ENCODE assay signal across 22 cellular contexts in the genomic region with DNA sequence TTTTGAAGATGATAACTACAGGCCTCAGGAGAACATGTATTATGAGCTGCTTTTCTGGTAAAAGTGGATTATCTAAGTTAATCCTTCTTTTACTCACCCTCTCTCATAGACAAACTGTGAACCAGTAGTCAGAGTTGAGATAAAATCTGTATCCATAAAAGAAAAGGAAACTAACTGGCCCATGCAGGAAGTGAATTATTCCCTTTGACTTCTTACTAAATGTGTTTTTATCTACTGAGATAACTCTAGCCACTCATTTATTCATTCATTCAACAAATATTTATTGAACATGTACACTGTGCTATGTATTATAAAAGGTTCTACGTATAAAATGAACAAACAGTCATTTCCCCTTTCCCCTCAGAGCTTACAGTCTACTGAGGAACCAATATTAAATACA. TPM values are rescaled to one million over a fixed set of nuclear protein-coding genes. Genes with fewer than 3 reads are reported as not detected.
"Had no signal": no experiment of that assay in that cellular context is flagged by ENCODE, and none has a peak within 500 bp of the region (broad histone marks: within the 10 kb centered on the region; RNA-seq: fewer than 3 reads in every experiment).

No MANE protein-coding gene starts in this region.

- H3K4me3 Mint-ChIP-seq: activated naive CD4-positive, alpha-beta T cell treated with anti-CD3 and anti-CD28 coated beads, Interleukin-2, amount 50 U/mL, for 24 hours; activated T-cell treated with anti-CD3 and anti-CD28 coated beads, Interleukin-2, amount 50 U/mL, for 72 hours; nephron progenitor cell had no signal

- H3K9me3 ChIP-seq: breast epithelium, lower lobe of right lung, sigmoid colon, thyroid gland had no signal

- H3K4me1 Mint-ChIP-seq: activated naive CD4-positive, alpha-beta T cell treated with anti-CD3 and anti-CD28 coated beads, Interleukin-2, amount 50 U/mL, for 24 hours; nephron progenitor cell had no signal

- DNase-seq: activated CD8-positive, alpha-beta memory T cell treated with anti-CD3 and anti-CD28 coated beads for 24 hours; activated effector memory CD4-positive, alpha-beta T cell treated with anti-CD3 and anti-CD28 coated beads, Interleukin-2, amount 50 U/mL, for 16 hours; activated T-cell treated with anti-CD3 and anti-CD28 coated beads, Interleukin-2, amount 50 U/mL, for 72 hours; cerebellar nuclear complex; cortex of kidney; effector CD4-positive, alpha-beta T cell; islet precursor cell; left colon; lower lobe of right lung; midbrain; nephron progenitor cell; nucleus accumbens; sigmoid colon; stimulated activated naive CD4-positive, alpha-beta T cell; T-helper 1 cell; T-helper 9 cell; thyroid gland had no signal

- H3K27me3 ChIP-seq: breast epithelium, hepatocyte, sigmoid colon, thyroid gland had no signal

- H3K27ac Mint-ChIP-seq: activated naive CD4-positive, alpha-beta T cell treated with anti-CD3 and anti-CD28 coated beads, Interleukin-2, amount 50 U/mL, for 24 hours; activated T-cell treated with anti-CD3 and anti-CD28 coated beads, Interleukin-2, amount 50 U/mL, for 72 hours; nephron progenitor cell had no signal

- H3K4me3 ChIP-seq: breast epithelium, hepatocyte, lower lobe of right lung, sigmoid colon, thyroid gland had no signal

- H3K27ac ChIP-seq: breast epithelium, hepatocyte, lower lobe of right lung, sigmoid colon, thyroid gland had no signal

- H3K9me3 Mint-ChIP-seq: activated naive CD4-positive, alpha-beta T cell treated with anti-CD3 and anti-CD28 coated beads, Interleukin-2, amount 50 U/mL, for 24 hours; activated T-cell treated with anti-CD3 and anti-CD28 coated beads, Interleukin-2, amount 50 U/mL, for 72 hours; nephron progenitor cell had no signal

- ATAC-seq: activated CD4-positive, CD25-positive, alpha-beta regulatory T cell treated with anti-CD3 and anti-CD28 coated beads, Interleukin-2, amount 50 U/mL, for 24 hours; activated T-cell treated with anti-CD3 and anti-CD28 coated beads, Interleukin-2, amount 50 U/mL, for 72 hours; esophagus mucosa; left colon; lower lobe of right lung had no signal

- H3K27me3 Mint-ChIP-seq: activated naive CD4-positive, alpha-beta T cell treated with anti-CD3 and anti-CD28 coated beads, Interleukin-2, amount 50 U/mL, for 24 hours had no signal

- H3K36me3 ChIP-seq: breast epithelium, thyroid gland had no signal

- H3K4me1 ChIP-seq: breast epithelium, lower lobe of right lung, sigmoid colon, thyroid gland had no signal

RNA-seq across cellular contexts. Expression of a gene that starts 32.5 kb away (rescaled TPM):
- total RNA-seq: activated T-cell treated with anti-CD3 and anti-CD28 coated beads, Interleukin-2, amount 50 U/mL, for 72 hours had no signal
